ENCODE assay signal across 1 cellular context in genomic region chr16:66653581-66654350, GRCh38.
TF ChIP-seq lines count a peak whose summit lies in the region.

No MANE protein-coding gene starts in this region.

TF ChIP-seq in GM23338, 12 proteins besides CTCF, POLR2A, EP300 and RAD21 (continued from another document):
- no peak for TF ChIP-seq ZNF462 (CRISPR knock-in tag; IDR thresholded peaks at IDR 0.05)
